In the genomic region with DNA sequence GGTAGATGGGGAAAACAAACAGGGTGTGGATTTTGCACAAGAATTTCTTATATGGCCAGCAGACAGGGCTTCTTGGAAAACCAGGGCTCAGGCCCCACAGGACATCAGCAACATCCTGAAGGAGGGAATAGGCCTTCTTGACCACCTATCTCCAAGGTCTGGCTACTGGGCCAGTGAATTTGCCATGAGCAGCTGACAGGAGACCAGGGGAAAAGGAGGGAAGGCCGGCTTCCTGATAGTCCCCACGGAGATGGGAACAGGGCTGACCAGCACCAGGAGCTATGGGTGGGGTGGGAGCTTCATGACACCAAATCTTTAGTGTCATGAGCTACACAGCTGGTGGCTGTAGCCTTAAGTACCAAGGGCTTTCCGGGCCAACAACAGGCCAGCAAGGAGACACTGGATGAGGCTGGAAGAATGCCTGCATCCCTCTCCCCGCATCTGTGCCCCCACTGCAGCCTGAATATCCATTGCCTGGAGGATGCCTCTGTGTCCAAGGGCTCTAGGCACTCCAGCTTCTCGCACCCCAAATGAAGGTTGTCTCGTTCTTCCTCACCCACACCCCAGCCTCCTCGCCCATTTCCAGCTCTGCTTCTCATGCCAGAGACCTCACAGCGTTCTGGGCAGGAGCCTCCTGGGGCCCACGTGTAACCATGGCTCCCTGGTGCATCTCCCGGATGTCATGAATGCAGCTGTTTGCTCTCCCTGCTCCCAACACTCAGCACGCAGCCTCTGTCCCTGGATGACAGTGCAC, we compare ENCODE assay signal across 10 cellular contexts.
"Had no signal": no experiment of that assay in that cellular context is flagged by ENCODE, and none has a peak within 500 bp of the region (broad histone marks: within the 10 kb centered on the region; RNA-seq: fewer than 3 reads in every experiment).

No MANE protein-coding gene starts in this region.

- H3K27ac ChIP-seq: esophagus squamous epithelium, left lung, ovary had no signal

- H3K4me3 ChIP-seq: esophagus squamous epithelium, left lung, ovary had no signal

- H3K27me3 Mint-ChIP-seq: memory B cell; stimulated activated memory B cell treated with anti-CD40 and anti-IgM and Interleukin-4, amounts not matched to agents 10 μg/mL and 1 μg/mL and 100 μg/mL, for 72 hours had no signal

- H3K36me3 Mint-ChIP-seq: brain; memory B cell; stimulated activated memory B cell treated with anti-CD40 and anti-IgM and Interleukin-4, amounts not matched to agents 10 μg/mL and 1 μg/mL and 100 μg/mL, for 72 hours had no signal

- H3K4me3 Mint-ChIP-seq: activated T-helper 1 cell treated with anti-CD3 and anti-CD28 coated beads, Interleukin-12 subunit alpha, Interleukin-12 subunit beta, Interleukin-2, Interleukin-4 antibody, amounts not matched to agents 30 ng/mL and 10 ng/mL and 1 ng/mL, durations not matched to agents 14 hours and 24 hours and 36 hours; memory B cell; nephron progenitor cell; stimulated activated memory B cell treated with anti-CD40 and anti-IgM and Interleukin-4, amounts not matched to agents 10 μg/mL and 1 μg/mL and 100 μg/mL, for 72 hours; T-helper 2 cell treated with Interferon-gamma antibody and Interleukin-4, amounts not matched to agents 5 μg/mL and 100 μg/mL, for 36 hours had no signal

- H3K27me3 ChIP-seq: esophagus squamous epithelium, left lung, ovary had no signal

- H3K36me3 ChIP-seq: ovary had no signal

- H3K27ac Mint-ChIP-seq: activated T-helper 1 cell treated with anti-CD3 and anti-CD28 coated beads, Interleukin-12 subunit alpha, Interleukin-12 subunit beta, Interleukin-2, Interleukin-4 antibody, amounts not matched to agents 30 ng/mL and 10 ng/mL and 1 ng/mL, durations not matched to agents 14 hours and 24 hours and 36 hours; memory B cell; stimulated activated memory B cell treated with anti-CD40 and anti-IgM and Interleukin-4, amounts not matched to agents 10 μg/mL and 1 μg/mL and 100 μg/mL, for 72 hours; T-helper 2 cell treated with Interferon-gamma antibody and Interleukin-4, amounts not matched to agents 5 μg/mL and 100 μg/mL, for 36 hours had no signal

- H3K9me3 Mint-ChIP-seq: activated T-helper 1 cell treated with anti-CD3 and anti-CD28 coated beads, Interleukin-12 subunit alpha, Interleukin-12 subunit beta, Interleukin-2, Interleukin-4 antibody, amounts not matched to agents 30 ng/mL and 10 ng/mL and 1 ng/mL, durations not matched to agents 14 hours and 24 hours and 36 hours; brain; memory B cell; nephron progenitor cell; stimulated activated memory B cell treated with anti-CD40 and anti-IgM and Interleukin-4, amounts not matched to agents 10 μg/mL and 1 μg/mL and 100 μg/mL, for 72 hours; T-helper 2 cell treated with Interferon-gamma antibody and Interleukin-4, amounts not matched to agents 5 μg/mL and 100 μg/mL, for 36 hours had no signal

- H3K4me1 ChIP-seq: esophagus squamous epithelium, left lung had no signal

- DNase-seq: amniotic stem cell, esophagus squamous epithelium, left lung had no signal

- H3K9me3 ChIP-seq: esophagus squamous epithelium, left lung, ovary had no signal

- H3K4me1 Mint-ChIP-seq: memory B cell; stimulated activated memory B cell treated with anti-CD40 and anti-IgM and Interleukin-4, amounts not matched to agents 10 μg/mL and 1 μg/mL and 100 μg/mL, for 72 hours had no signal
